Comparison of ENCODE assay signal across 19 cellular contexts in the genomic region with DNA sequence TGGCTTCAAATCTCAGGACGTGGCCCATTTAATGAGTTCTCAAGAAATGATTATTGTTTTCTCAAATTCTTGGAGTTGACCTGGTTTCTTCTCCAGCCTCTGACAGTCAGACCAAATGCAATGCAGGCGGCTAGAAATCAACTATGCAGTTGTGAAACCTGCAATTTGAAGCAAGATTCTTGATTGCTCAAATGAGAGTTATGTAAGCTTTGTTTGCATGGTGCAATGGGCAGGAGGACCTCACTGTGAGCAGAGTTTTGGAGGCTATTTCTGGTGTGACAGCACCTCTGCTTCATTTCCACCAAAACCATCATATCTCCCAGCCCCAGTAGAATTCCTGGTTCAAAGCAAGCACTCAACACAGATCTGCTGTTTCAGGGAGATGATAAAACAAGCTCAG.
DNase-seq lines count a peak whose midpoint lies in the region; ATAC-seq, FAIRE-seq and TF ChIP-seq lines count a peak whose summit lies in the region.
"Had no signal": no experiment of that assay in that cellular context is flagged by ENCODE, and none has a peak within 500 bp of the region (broad histone marks: within the 10 kb centered on the region; RNA-seq: fewer than 3 reads in every experiment).

No MANE protein-coding gene starts in this region.

- no peak overlapping the region for H3K4me3 Mint-ChIP-seq in glutamatergic neuron (ENCODE audit: unreplicated experiment)
- H3K4me3 Mint-ChIP-seq: activated naive CD4-positive, alpha-beta T cell treated with anti-CD3 and anti-CD28 coated beads, Interleukin-2, amount 10 ng/mL, durations not matched to agents 7 days and 5 days had no signal

- no peaks in the 10 kb centered on the region for H3K79me2 ChIP-seq in HepG2 (ENCODE audit: insufficient read depth, low read length)

- in situ Hi-C loops in HepG2 (cut with HindIII; ENCODE audit: extremely low pct_ligation_motif_present, low pct_unique_long_range_greater_than_20kb) = no loop called here

- no peak overlapping the region for H3K27ac Mint-ChIP-seq in glutamatergic neuron (ENCODE audit: unreplicated experiment)
- H3K27ac Mint-ChIP-seq: activated naive CD4-positive, alpha-beta T cell treated with anti-CD3 and anti-CD28 coated beads, Interleukin-2, amount 10 ng/mL, durations not matched to agents 7 days and 5 days had no signal

- POLR2A ChIA-PET in HepG2 (lab: Yijun Ruan, JAX) = no interaction called here

- DNase-seq in HepG2 (ENCODE audit: low spot score) (no peak), fibroblast of mammary gland (ENCODE audit: low read depth) (peak; percentile 52), mucosa of descending colon (no peak), glutamatergic neuron (no peak), GM20000 (ENCODE audit: low spot score) (no peak), ureter (ENCODE audit: low spot score) (no peak)
- DNase-seq: activated CD8-positive, alpha-beta memory T cell treated with anti-CD3 and anti-CD28 coated beads, Interleukin-2, amount 50 U/mL, for 4 hours; activated naive CD4-positive, alpha-beta T cell treated with anti-CD3 and anti-CD28 coated beads, Interleukin-2, amount 10 ng/mL, durations not matched to agents 7 days and 5 days; Calu3; NCI-H2029; NCI-H526; Peyer's patch; stimulated activated CD4-positive, alpha-beta T cell treated with anti-CD3 and anti-CD28 coated beads, Interleukin-4, amount 100 ng/mL, for 1 hour had no signal

- TF ChIP-seq EP300 in HepG2 (IDR thresholded peaks at IDR 0.05; ENCODE audit: low read depth in 2 of 2, low read length in 2 of 2) = no peak
- TF ChIP-seq EP300 in HepG2 (CRISPR knock-in tag; IDR thresholded peaks at IDR 0.05; ENCODE audit: borderline replicate concordance) = no peak

- H3K27ac ChIP-seq in liver (ENCODE audit: low read depth in 1 of 2, low read length in 2 of 2) (peak overlapping the region in 1 of 2 donors; percentile 38), HepG2 (ENCODE audit: extremely low read length, insufficient read depth, low read length) (no peak overlapping the region)
- H3K27ac ChIP-seq: Peyer's patch, tibial artery had no signal

- CTCF ChIA-PET in HepG2 (lab: Yijun Ruan, JAX; ENCODE audit: low intra/inter-chr PET ratio, low total read pairs) = no interaction called here

- H4K20me1 ChIP-seq in HepG2 (ENCODE audit: insufficient read depth, low read length) = no peaks in the 10 kb centered on the region

- intact Hi-C loops in HepG2 (cut with micrococcal nuclease; ENCODE audit: unreplicated experiment) = no loop called here
- intact Hi-C loops in mucosa of descending colon (cut with DNase I, micrococcal nuclease) = no loop called here

- peaks cover 1 to 12% (median 7%) of the 10 kb centered on the region in 4 donors for H3K4me1 ChIP-seq in liver (ENCODE audit: control insufficient read depth in 4 of 4, insufficient read depth in 4 of 4, low read length in 3 of 4)
- no peaks in the 10 kb centered on the region for H3K4me1 ChIP-seq in HepG2 (ENCODE audit: insufficient read depth, low read length)
- no peaks in the 10 kb centered on the region for H3K4me1 ChIP-seq in mucosa of descending colon (ENCODE audit: low read depth)
- H3K4me1 ChIP-seq: Peyer's patch, tibial artery had no signal

- no peak for TF ChIP-seq POLR2A in HepG2 (IDR thresholded peaks at IDR 0.05; ENCODE audit: insufficient read depth in 1 of 2, low read depth in 2 of 2, low read length in 2 of 2)

- ATAC-seq in HepG2 (no peak), mucosa of descending colon (peak; percentile 22), GM21529 (IDR thresholded peaks at IDR 0.05; ENCODE audit: unreplicated experiment) (no peak)
- ATAC-seq: activated CD4-positive, CD25-positive, alpha-beta regulatory T cell treated with anti-CD3 and anti-CD28 coated beads, Interleukin-2, amount 50 U/mL, for 24 hours had no signal

- H3K27me3 Mint-ChIP-seq in glutamatergic neuron (ENCODE audit: unreplicated experiment) = no peaks in the 10 kb centered on the region
- H3K27me3 Mint-ChIP-seq: activated naive CD4-positive, alpha-beta T cell treated with anti-CD3 and anti-CD28 coated beads, Interleukin-2, amount 10 ng/mL, durations not matched to agents 7 days and 5 days had no signal

- H3K4me1 Mint-ChIP-seq in glutamatergic neuron (ENCODE audit: low read depth, unreplicated experiment) = no peaks in the 10 kb centered on the region
- H3K4me1 Mint-ChIP-seq: activated naive CD4-positive, alpha-beta T cell treated with anti-CD3 and anti-CD28 coated beads, Interleukin-2, amount 10 ng/mL, durations not matched to agents 7 days and 5 days had no signal

- no peak overlapping the region for H2AFZ ChIP-seq in HepG2 (ENCODE audit: low read length)

- TF ChIP-seq RAD21 in liver (IDR thresholded peaks at IDR 0.05) (peak; percentile 67 to 70), HepG2 (CRISPR knock-in tag; IDR thresholded peaks at IDR 0.05) (no peak)

- WGBS in liver = 33% methylated on average over 2 of the region's 2 CpGs
- WGBS in HepG2 (ENCODE audit: low lambda C conversion rate) = 5% methylated on average over 2 of the region's 2 CpGs

- no TSS peak for BruUV-seq in HepG2 (replicated peaks; lab: Mats Ljungman, UMichigan)

- TF ChIP-seq CTCF in liver (IDR thresholded peaks at IDR 0.05; ENCODE audit: low read depth, low read length, missing input control) = no peak
- TF ChIP-seq CTCF in HepG2 (CRISPR knock-in tag; IDR thresholded peaks at IDR 0.05) = no peak
- TF ChIP-seq CTCF in fibroblast of mammary gland (conservative IDR thresholded peaks at IDR 0.05; ENCODE audit: control insufficient read depth, insufficient read depth, low read depth, low read length) = no peak
- TF ChIP-seq CTCF in mucosa of descending colon (IDR thresholded peaks at IDR 0.05) = no peak
- TF ChIP-seq CTCF in glutamatergic neuron (IDR thresholded peaks at IDR 0.05; ENCODE audit: partially characterized antibody, unreplicated experiment) = no peak
- TF ChIP-seq CTCF in GM20000 (IDR thresholded peaks at IDR 0.05; ENCODE audit: extremely low read depth, missing control alignments) = no peak

- H3K36me3 ChIP-seq in liver (ENCODE audit: control insufficient read depth in 4 of 4, insufficient read depth in 3 of 4, low read depth in 1 of 4, low read length in 3 of 4) = no peaks in the 10 kb centered on the region
- H3K36me3 ChIP-seq in HepG2 (replicated peaks in 1 of 2; ENCODE audit: control insufficient read depth in 1 of 2, insufficient read depth in 2 of 2, low read length in 2 of 2) = no peaks in the 10 kb centered on the region
- no peaks in the 10 kb centered on the region for H3K36me3 ChIP-seq in mucosa of descending colon (ENCODE audit: low read depth)
- H3K36me3 ChIP-seq: Peyer's patch, tibial artery had no signal

- H3K9ac ChIP-seq in liver (ENCODE audit: low read depth in 1 of 2, low read length in 2 of 2) (no peak overlapping the region), HepG2 (ENCODE audit: insufficient read depth, low read depth, low read length) (no peak overlapping the region)

- H3K9me3 Mint-ChIP-seq in glutamatergic neuron (ENCODE audit: unreplicated experiment) = no peaks in the 10 kb centered on the region
- H3K9me3 Mint-ChIP-seq: activated naive CD4-positive, alpha-beta T cell treated with anti-CD3 and anti-CD28 coated beads, Interleukin-2, amount 10 ng/mL, durations not matched to agents 7 days and 5 days had no signal

- H3K9me3 ChIP-seq in liver (ENCODE audit: control insufficient read depth in 4 of 4, low read length in 3 of 4) = no peaks in the 10 kb centered on the region
- no peaks in the 10 kb centered on the region for H3K9me3 ChIP-seq in HepG2 (ENCODE audit: low read length)
- no peaks in the 10 kb centered on the region for H3K9me3 ChIP-seq in mucosa of descending colon
- H3K9me3 ChIP-seq: Peyer's patch, tibial artery had no signal

- FAIRE-seq in HepG2 (lab: Jason Lieb, UNC) = no peak
- FAIRE-seq: A204.1, bronchial epithelial cell had no signal

- H3K4me3 ChIP-seq in liver (ENCODE audit: low read depth in 1 of 3, low read length in 3 of 3) = no peak overlapping the region
- H3K4me3 ChIP-seq in HepG2 (replicated peaks in 1 of 3; ENCODE audit: insufficient read depth in 1 of 3, low read depth in 2 of 3, low read length in 3 of 3) = no peak overlapping the region
- H3K4me3 ChIP-seq in fibroblast of mammary gland (ENCODE audit: control insufficient read depth, low read depth, low read length) = no peak overlapping the region
- H3K4me3 ChIP-seq in mucosa of descending colon = no peak overlapping the region
- H3K4me3 ChIP-seq: Peyer's patch, tibial artery had no signal

- no peak overlapping the region for H3K4me2 ChIP-seq in HepG2 (ENCODE audit: low read depth, low read length)

- H3K36me3 Mint-ChIP-seq in glutamatergic neuron (ENCODE audit: unreplicated experiment) = no peaks in the 10 kb centered on the region
- H3K36me3 Mint-ChIP-seq: activated naive CD4-positive, alpha-beta T cell treated with anti-CD3 and anti-CD28 coated beads, Interleukin-2, amount 10 ng/mL, durations not matched to agents 7 days and 5 days had no signal

- H3K27me3 ChIP-seq in liver (ENCODE audit: control insufficient read depth in 4 of 4, insufficient read depth in 4 of 4, low read length in 3 of 4) (no peaks in the 10 kb centered on the region), HepG2 (ENCODE audit: control insufficient read depth in 1 of 2, insufficient read depth in 2 of 2, low read length in 2 of 2) (no peaks in the 10 kb centered on the region)
- H3K27me3 ChIP-seq: Peyer's patch, tibial artery had no signal

TF ChIP-seq in liver, 16 proteins besides CTCF, POLR2A, EP300 and RAD21 (continues in another document):
- peak in 1 of 2 donors; percentile 73 for TF ChIP-seq RXRA (IDR thresholded peaks at IDR 0.05)
- TF ChIP-seq GABPA (IDR thresholded peaks at IDR 0.05 in 1 of 2, conservative IDR thresholded peaks at IDR 0.05 in 1 of 2) = peak in 1 of 2 donors; percentile 15
- peak; percentile 46 for TF ChIP-seq SP1 (IDR thresholded peaks at IDR 0.05)
- TF ChIP-seq EGR1 (IDR thresholded peaks at IDR 0.05; ENCODE audit: low read depth in 2 of 2) = peak; percentile 22
- TF ChIP-seq, protein P1, sequence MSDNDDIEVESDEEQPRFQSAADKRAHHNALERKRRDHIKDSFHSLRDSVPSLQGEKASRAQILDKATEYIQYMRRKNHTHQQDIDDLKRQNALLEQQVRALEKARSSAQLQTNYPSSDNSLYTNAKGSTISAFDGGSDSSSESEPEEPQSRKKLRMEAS (IDR thresholded peaks at IDR 0.05) = peak; percentile 55
- peak; percentile 13 for TF ChIP-seq HNF4G (IDR thresholded peaks at IDR 0.05)
- TF ChIP-seq FOXA2 (IDR thresholded peaks at IDR 0.05) = peak; percentile 66

TF ChIP-seq in HepG2, 621 proteins besides CTCF, POLR2A, EP300 and RAD21:
- TF ChIP-seq, protein P2, sequence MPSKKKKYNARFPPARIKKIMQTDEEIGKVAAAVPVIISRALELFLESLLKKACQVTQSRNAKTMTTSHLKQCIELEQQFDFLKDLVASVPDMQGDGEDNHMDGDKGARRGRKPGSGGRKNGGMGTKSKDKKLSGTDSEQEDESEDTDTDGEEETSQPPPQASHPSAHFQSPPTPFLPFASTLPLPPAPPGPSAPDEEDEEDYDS (CRISPR knock-in tag; IDR thresholded peaks at IDR 0.05) = no peak
- TF ChIP-seq KDM5A (IDR thresholded peaks at IDR 0.05; ENCODE audit: borderline replicate concordance, low read length) (no peak), ZSCAN12 (CRISPR knock-in tag; IDR thresholded peaks at IDR 0.05) (no peak)
